7 cellular contexts compared by ENCODE assay signal in the genomic region with DNA sequence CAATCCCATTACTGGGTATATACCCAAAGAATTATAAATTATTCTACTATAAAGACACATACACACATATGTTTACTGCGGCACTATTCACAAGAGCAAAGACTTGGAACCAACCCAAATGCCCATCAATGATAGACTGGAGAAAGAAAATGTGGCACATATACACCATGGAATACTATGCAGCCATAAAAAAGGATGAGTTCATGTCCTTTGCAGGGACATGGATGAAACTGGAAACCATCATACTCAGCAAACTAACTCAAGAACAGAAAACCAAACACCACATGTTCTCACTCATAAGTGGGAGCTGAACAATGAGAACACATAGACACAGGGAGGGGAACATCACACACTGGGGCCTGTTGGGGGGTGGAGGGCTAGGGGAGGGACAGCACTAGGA. TPM values are rescaled to one million over a fixed set of nuclear protein-coding genes. Genes with fewer than 3 reads are reported as not detected.
"Had no signal": no experiment of that assay in that cellular context is flagged by ENCODE, and none has a peak within 500 bp of the region (broad histone marks: within the 10 kb centered on the region; RNA-seq: fewer than 3 reads in every experiment).

No MANE protein-coding gene starts in this region.

RNA-seq across cellular contexts. Expression of gene ANGPTL3, which starts 30.1 kb away (rescaled TPM):
- total RNA-seq: GM23248, GM23338, H1, H4, H7, H9, HFFc6 had no signal
- polyA plus RNA-seq: GM23248, H1 had no signal
